In genomic region chr10:69968830-69969229, GRCh38 we compare ENCODE assay signal across 12 cellular contexts.
A peak's percentile ranks its signal among the peaks of the same experiment; 100 is the strongest.
DNase-seq lines count a peak whose midpoint lies in the region; FAIRE-seq and TF ChIP-seq lines count a peak whose summit lies in the region.
"Had no signal": no experiment of that assay in that cellular context is flagged by ENCODE, and none has a peak within 500 bp of the region (broad histone marks: within the 10 kb centered on the region; RNA-seq: fewer than 3 reads in every experiment).

No MANE protein-coding gene starts in this region.

- H3K27ac ChIP-seq in suprapubic skin (no peak overlapping the region), kidney (ENCODE audit: low read depth in 2 of 2, low read length in 2 of 2) (no peak overlapping the region)

- H3K9me3 Mint-ChIP-seq in brain = no peaks in the 10 kb centered on the region
- H3K9me3 Mint-ChIP-seq: activated CD4-positive, alpha-beta T cell treated with anti-CD3 and anti-CD28 coated beads, Interleukin-2, amount 10 ng/mL, durations not matched to agents 7 days and 5 days had no signal

- H3K27me3 Mint-ChIP-seq in brain = peaks cover 19% of the 10 kb centered on the region

- H3K9me3 ChIP-seq in suprapubic skin (no peaks in the 10 kb centered on the region), kidney (ENCODE audit: control insufficient read depth in 1 of 2, low read length in 2 of 2) (no peaks in the 10 kb centered on the region)

- DNase-seq in DMS53 treated with DMSO at 0.1 percent for 48 hours (lab: John Stamatoyannopoulos, UW; ENCODE audit: unreplicated experiment) (peak; percentile 15), MV-4-11 (lab: John Stamatoyannopoulos, UW) (peak; percentile 24), mucosa of gallbladder (ENCODE audit: low spot score) (peak; percentile 10), NCI-H2227 (lab: John Stamatoyannopoulos, UW; ENCODE audit: unreplicated experiment) (no peak), suprapubic skin (ENCODE audit: low spot score in 2 of 2) (no peak), NCI-H226 (no peak), kidney (no peak)
- DNase-seq: activated CD4-positive, alpha-beta T cell treated with anti-CD3 and anti-CD28 coated beads, Interleukin-2, amount 10 ng/mL, durations not matched to agents 7 days and 5 days; hippocampal formation; NCI-H524 treated with DMSO at 0.1 percent for 48 hours had no signal

- intact Hi-C loops in kidney (cut with DNase I) = no loop called here

- H3K36me3 ChIP-seq in suprapubic skin = no peaks in the 10 kb centered on the region
- H3K36me3 ChIP-seq in kidney (ENCODE audit: control insufficient read depth in 1 of 2, insufficient read depth in 2 of 2, low read length in 2 of 2) = no peaks in the 10 kb centered on the region

- no peak for FAIRE-seq in kidney (lab: Jason Lieb, UNC)
- FAIRE-seq: astrocyte had no signal

- H3K9ac ChIP-seq in kidney (ENCODE audit: low read length in 2 of 2) = no peak overlapping the region

- 69% methylated on average over 3 of the region's 3 CpGs for WGBS in suprapubic skin

- TF ChIP-seq EP300 in suprapubic skin (IDR thresholded peaks at IDR 0.05) = no peak

- H3K4me1 ChIP-seq in suprapubic skin = peaks cover 4% of the 10 kb centered on the region
- no peaks in the 10 kb centered on the region for H3K4me1 ChIP-seq in kidney (ENCODE audit: control insufficient read depth in 1 of 2, insufficient read depth in 1 of 2, low read depth in 1 of 2, low read length in 2 of 2)

- H3K4me3 ChIP-seq in suprapubic skin = no peak overlapping the region
- H3K4me3 ChIP-seq in kidney (ENCODE audit: low read length in 2 of 2) = no peak overlapping the region

- no peak overlapping the region for H3K4me3 Mint-ChIP-seq in brain
- H3K4me3 Mint-ChIP-seq: activated CD4-positive, alpha-beta T cell treated with anti-CD3 and anti-CD28 coated beads, Interleukin-2, amount 10 ng/mL, durations not matched to agents 7 days and 5 days had no signal

- TF ChIP-seq CTCF in brain (conservative IDR thresholded peaks at IDR 0.05) (peak; percentile 39 to 50), suprapubic skin (IDR thresholded peaks at IDR 0.05) (no peak), kidney (IDR thresholded peaks at IDR 0.05; ENCODE audit: borderline replicate concordance, extremely low read depth, insufficient read depth) (no peak)

- no peaks in the 10 kb centered on the region for H3K27me3 ChIP-seq in suprapubic skin

- H3K4me1 Mint-ChIP-seq in brain = no peaks in the 10 kb centered on the region
- H3K4me1 Mint-ChIP-seq: activated CD4-positive, alpha-beta T cell treated with anti-CD3 and anti-CD28 coated beads, Interleukin-2, amount 10 ng/mL, durations not matched to agents 7 days and 5 days had no signal

- no peaks in the 10 kb centered on the region for H3K36me3 Mint-ChIP-seq in brain

- TF ChIP-seq POLR2A in suprapubic skin (IDR thresholded peaks at IDR 0.05) = no peak

- no peak overlapping the region for H3K27ac Mint-ChIP-seq in brain
- H3K27ac Mint-ChIP-seq: activated CD4-positive, alpha-beta T cell treated with anti-CD3 and anti-CD28 coated beads, Interleukin-2, amount 10 ng/mL, durations not matched to agents 7 days and 5 days had no signal

Comparison
In these comparisons a context has a peak if more than half of its experiments do, and no peak if none do; other contexts are left out.
1. DNase-seq: peak in DMS53 treated with DMSO at 0.1 percent for 48 hours (single experiment), MV-4-11 (single experiment) and mucosa of gallbladder (single experiment); none in NCI-H2227 (single experiment), suprapubic skin (0 of 2), NCI-H226 (single experiment) and kidney (single experiment).
2. CTCF ChIP-seq: peak in brain (2 of 2); none in suprapubic skin (0 of 2) and kidney (single experiment).